Comparison of ENCODE assay signal across 16 cellular contexts in the genomic region with DNA sequence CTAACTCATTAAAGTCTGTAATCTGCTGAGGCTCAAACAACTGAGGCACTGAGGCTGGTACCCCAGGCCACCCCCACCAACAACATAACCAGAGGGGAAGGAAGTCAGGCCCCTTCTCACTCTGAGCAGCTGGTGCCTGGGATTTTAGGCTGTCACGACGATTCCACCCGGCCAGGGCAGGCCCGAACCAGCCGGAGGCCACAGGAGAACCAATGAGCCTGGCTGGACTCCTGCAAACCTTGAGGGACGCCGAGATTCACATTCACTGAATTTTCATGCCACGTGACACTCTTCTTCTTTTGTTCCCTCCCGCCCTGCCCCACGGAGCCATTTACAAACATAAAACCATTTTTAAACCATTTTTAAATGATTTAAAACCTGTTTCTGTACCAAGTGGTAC. TPM values are rescaled to one million over a fixed set of nuclear protein-coding genes. Genes with fewer than 3 reads are reported as not detected.
A peak's percentile ranks its signal among the peaks of the same experiment; 100 is the strongest.
DNase-seq lines count a peak whose midpoint lies in the region; ATAC-seq and TF ChIP-seq lines count a peak whose summit lies in the region.
"Had no signal": no experiment of that assay in that cellular context is flagged by ENCODE, and none has a peak within 500 bp of the region (broad histone marks: within the 10 kb centered on the region; RNA-seq: fewer than 3 reads in every experiment).

No MANE protein-coding gene starts in this region.

- no peaks in the 10 kb centered on the region; the same call in 2 of the 3 replicates for H3K9me3 Mint-ChIP-seq in GM23338
- H3K9me3 Mint-ChIP-seq: memory B cell had no signal

- H3K27me3 ChIP-seq in GM23338 (ENCODE audit: insufficient read depth): no peaks in the 10 kb centered on the region
- H3K27me3 ChIP-seq: cardiac muscle cell, suprapubic skin had no signal

- H3K4me2 ChIP-seq in GM23338: peak overlapping the region; percentile 69

- no peaks in the 10 kb centered on the region for H4K20me1 ChIP-seq in GM23338 (replicated peaks; ENCODE audit: insufficient read depth)

- peaks cover 3% of the 10 kb centered on the region; the same call in 1 of the 2 replicates for H3K4me1 ChIP-seq in GM23338 (ENCODE audit: insufficient read depth)
- H3K4me1 ChIP-seq: parathyroid adenoma had no signal

- H3K36me3 ChIP-seq in GM23338 (ENCODE audit: insufficient read depth): no peaks in the 10 kb centered on the region
- H3K36me3 ChIP-seq: cardiac muscle cell, suprapubic skin had no signal

- H3K9me2 ChIP-seq in GM23338 (ENCODE audit: insufficient read depth): no peaks in the 10 kb centered on the region

- peak overlapping the region; percentile 21; the same call in 1 of the 2 replicates for H3K4me3 ChIP-seq in GM23338
- H3K4me3 ChIP-seq: cardiac muscle cell, suprapubic skin had no signal

- H3K4me1 Mint-ChIP-seq in GM23338: peaks cover 19% of the 10 kb centered on the region

- peaks cover 14% of the 10 kb centered on the region for H3K27me3 Mint-ChIP-seq in GM23338 (ENCODE audit: insufficient read depth, low read depth, poor library complexity)
- H3K27me3 Mint-ChIP-seq: activated naive CD8-positive, alpha-beta T cell; memory B cell had no signal

- peak; percentile 56 for DNase-seq in GM23338 (ENCODE audit: low spot score)
- peak; percentile 78 for DNase-seq in ecto neural progenitor cell (ENCODE audit: low spot score)
- DNase-seq in islet precursor cell: peak; percentile 73
- DNase-seq in renal cortical epithelial cell (ENCODE audit: low read depth): peak; percentile 64
- no peak for DNase-seq in nucleus accumbens (lab: John Stamatoyannopoulos, UW)
- DNase-seq: DND-41, NCI-H2107, NCI-H82 had no signal

- H3K27ac ChIP-seq in GM23338 (ENCODE audit: low read depth): no peak overlapping the region
- H3K27ac ChIP-seq: cardiac muscle cell, parathyroid adenoma, suprapubic skin had no signal

- no peaks in the 10 kb centered on the region for H3K79me2 ChIP-seq in GM23338 (replicated peaks; ENCODE audit: insufficient read depth)
- H3K79me2 ChIP-seq: parathyroid adenoma had no signal

- TF ChIP-seq CTCF in GM23338 (conservative IDR thresholded peaks at IDR 0.05; ENCODE audit: low read depth in 2 of 2): no peak

- peak overlapping the region; percentile 77; the same call in 1 of the 2 replicates for H3K27ac Mint-ChIP-seq in GM23338
- H3K27ac Mint-ChIP-seq: activated naive CD8-positive, alpha-beta T cell; memory B cell had no signal

- H3K4me3 Mint-ChIP-seq in GM23338: peak overlapping the region; percentile 59
- H3K4me3 Mint-ChIP-seq: activated naive CD8-positive, alpha-beta T cell; memory B cell had no signal

- H2AFZ ChIP-seq in GM23338: peak overlapping the region; percentile 48; the same call in 1 of the 2 replicates
- H2AFZ ChIP-seq: parathyroid adenoma had no signal

- H3F3A ChIP-seq in GM23338 (replicated peaks; ENCODE audit: low read depth): 0 out of 2 replicates have a peak, but pooled peaks cover 7% of the 10 kb centered on the region

- ATAC-seq in GM23338: peak; percentile 36
- ATAC-seq in GM21619 (IDR thresholded peaks at IDR 0.05; ENCODE audit: unreplicated experiment): no peak
- ATAC-seq in HG03039 (IDR thresholded peaks at IDR 0.05; ENCODE audit: unreplicated experiment): no peak
- ATAC-seq in GM18867 (IDR thresholded peaks at IDR 0.05; ENCODE audit: unreplicated experiment): no peak

- H3K36me3 Mint-ChIP-seq in GM23338 (ENCODE audit: low read depth): no peaks in the 10 kb centered on the region
- H3K36me3 Mint-ChIP-seq: activated naive CD8-positive, alpha-beta T cell had no signal

TF ChIP-seq in GM23338, 12 proteins besides CTCF, POLR2A, EP300 and RAD21 (continues in another document):
- TF ChIP-seq EZH2phosphoT487 (IDR thresholded peaks at IDR 0.05; ENCODE audit: unreplicated experiment): no peak
- TF ChIP-seq CREB1 (CRISPR knock-in tag; IDR thresholded peaks at IDR 0.05; ENCODE audit: low read depth): no peak
- TF ChIP-seq ZNF331 (CRISPR knock-in tag; IDR thresholded peaks at IDR 0.05; ENCODE audit: low read depth): no peak
- no peak for TF ChIP-seq EZH2 (IDR thresholded peaks at IDR 0.05; ENCODE audit: low read depth, unreplicated experiment)
- TF ChIP-seq, protein P1, sequence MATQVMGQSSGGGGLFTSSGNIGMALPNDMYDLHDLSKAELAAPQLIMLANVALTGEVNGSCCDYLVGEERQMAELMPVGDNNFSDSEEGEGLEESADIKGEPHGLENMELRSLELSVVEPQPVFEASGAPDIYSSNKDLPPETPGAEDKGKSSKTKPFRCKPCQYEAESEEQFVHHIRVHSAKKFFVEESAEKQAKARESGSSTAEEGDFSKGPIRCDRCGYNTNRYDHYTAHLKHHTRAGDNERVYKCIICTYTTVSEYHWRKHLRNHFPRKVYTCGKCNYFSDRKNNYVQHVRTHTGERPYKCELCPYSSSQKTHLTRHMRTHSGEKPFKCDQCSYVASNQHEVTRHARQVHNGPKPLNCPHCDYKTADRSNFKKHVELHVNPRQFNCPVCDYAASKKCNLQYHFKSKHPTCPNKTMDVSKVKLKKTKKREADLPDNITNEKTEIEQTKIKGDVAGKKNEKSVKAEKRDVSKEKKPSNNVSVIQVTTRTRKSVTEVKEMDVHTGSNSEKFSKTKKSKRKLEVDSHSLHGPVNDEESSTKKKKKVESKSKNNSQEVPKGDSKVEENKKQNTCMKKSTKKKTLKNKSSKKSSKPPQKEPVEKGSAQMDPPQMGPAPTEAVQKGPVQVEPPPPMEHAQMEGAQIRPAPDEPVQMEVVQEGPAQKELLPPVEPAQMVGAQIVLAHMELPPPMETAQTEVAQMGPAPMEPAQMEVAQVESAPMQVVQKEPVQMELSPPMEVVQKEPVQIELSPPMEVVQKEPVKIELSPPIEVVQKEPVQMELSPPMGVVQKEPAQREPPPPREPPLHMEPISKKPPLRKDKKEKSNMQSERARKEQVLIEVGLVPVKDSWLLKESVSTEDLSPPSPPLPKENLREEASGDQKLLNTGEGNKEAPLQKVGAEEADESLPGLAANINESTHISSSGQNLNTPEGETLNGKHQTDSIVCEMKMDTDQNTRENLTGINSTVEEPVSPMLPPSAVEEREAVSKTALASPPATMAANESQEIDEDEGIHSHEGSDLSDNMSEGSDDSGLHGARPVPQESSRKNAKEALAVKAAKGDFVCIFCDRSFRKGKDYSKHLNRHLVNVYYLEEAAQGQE (IDR thresholded peaks at IDR 0.05; ENCODE audit: unreplicated experiment): no peak
- TF ChIP-seq ZNF114 (CRISPR knock-in tag; IDR thresholded peaks at IDR 0.05): no peak
- TF ChIP-seq NANOG (IDR thresholded peaks at IDR 0.05; ENCODE audit: borderline replicate concordance): no peak

RNA-seq across cellular contexts. Expression of a gene that starts 48.1 kb away (rescaled TPM):
- 3.5 and 6.3 TPM in 2 replicates for total RNA-seq in GM23338 (2014; rRNA removed; shearing (Covaris generic))
- 2.7 and 3.5 TPM in 2 replicates for polyA plus RNA-seq in GM23338 (2016; fragmentation: Nextera tagmentation; extraction: Ambion mirVana)
- total RNA-seq in renal cortical epithelial cell: 12.9 and 40.5 TPM in 2 replicates

Comparison
In these comparisons a context has a peak if more than half of its experiments do, and no peak if none do; other contexts are left out.
1. DNase-seq: peak in GM23338 (single experiment), ecto neural progenitor cell (single experiment), islet precursor cell (single experiment) and renal cortical epithelial cell (single experiment); none in nucleus accumbens (0 of 56).